19 cellular contexts compared by ENCODE assay signal in genomic region chr20:4344660-4345059, GRCh38.
"Had no signal": no experiment of that assay in that cellular context is flagged by ENCODE, and none has a peak within 500 bp of the region (broad histone marks: within the 10 kb centered on the region; RNA-seq: fewer than 3 reads in every experiment).

No MANE protein-coding gene starts in this region.

- H3K27ac Mint-ChIP-seq: natural killer cell; stimulated activated effector memory CD8-positive, alpha-beta T cell treated with anti-CD3 and anti-CD28 coated beads, Interleukin-12 subunit alpha, Interleukin-12 subunit beta, amount 100 ng/mL, for 72 hours; stimulated activated naive CD8-positive, alpha-beta T cell treated with anti-CD3 and anti-CD28 coated beads, Interleukin-15, Interleukin-2, amounts not matched to agents 100 ng/mL and 50 ng/mL, for 24 hours had no signal

- H3K4me1 Mint-ChIP-seq: natural killer cell; stimulated activated effector memory CD8-positive, alpha-beta T cell treated with anti-CD3 and anti-CD28 coated beads, Interleukin-12 subunit alpha, Interleukin-12 subunit beta, amount 100 ng/mL, for 72 hours had no signal

- H3K4me3 Mint-ChIP-seq: natural killer cell; neural crest cell; stimulated activated effector memory CD8-positive, alpha-beta T cell treated with anti-CD3 and anti-CD28 coated beads, Interleukin-12 subunit alpha, Interleukin-12 subunit beta, amount 100 ng/mL, for 72 hours; stimulated activated naive CD8-positive, alpha-beta T cell treated with anti-CD3 and anti-CD28 coated beads, Interleukin-15, Interleukin-2, amounts not matched to agents 100 ng/mL and 50 ng/mL, for 24 hours had no signal

- DNase-seq: cortex of kidney; dorsolateral prefrontal cortex; effector CD8-positive, alpha-beta T cell; gastrocnemius medialis; heart right ventricle; hypothalamus; natural killer cell; nucleus accumbens; ovary; stimulated activated CD4-positive, alpha-beta T cell treated with anti-CD3 and anti-CD28 coated beads, Interleukin-2, amount 100 ng/mL, for 48 hours; stimulated activated CD8-positive, alpha-beta memory T cell treated with anti-CD3 and anti-CD28 coated beads, Interleukin-4, amount 100 ng/mL, for 48 hours; tibial artery; upper lobe of left lung had no signal

- H3K36me3 Mint-ChIP-seq: natural killer cell; stimulated activated effector memory CD8-positive, alpha-beta T cell treated with anti-CD3 and anti-CD28 coated beads, Interleukin-12 subunit alpha, Interleukin-12 subunit beta, amount 100 ng/mL, for 72 hours had no signal

- H3K9me3 Mint-ChIP-seq: natural killer cell; neural crest cell; stimulated activated effector memory CD8-positive, alpha-beta T cell treated with anti-CD3 and anti-CD28 coated beads, Interleukin-12 subunit alpha, Interleukin-12 subunit beta, amount 100 ng/mL, for 72 hours; stimulated activated naive CD8-positive, alpha-beta T cell treated with anti-CD3 and anti-CD28 coated beads, Interleukin-15, Interleukin-2, amounts not matched to agents 100 ng/mL and 50 ng/mL, for 24 hours had no signal

- H3K4me3 ChIP-seq: dorsolateral prefrontal cortex, gastrocnemius medialis, heart right ventricle, ovary, right atrium auricular region, smooth muscle cell, tibial artery, upper lobe of left lung, vagina had no signal
